Comparison of ENCODE assay signal across 24 cellular contexts in the genomic region with DNA sequence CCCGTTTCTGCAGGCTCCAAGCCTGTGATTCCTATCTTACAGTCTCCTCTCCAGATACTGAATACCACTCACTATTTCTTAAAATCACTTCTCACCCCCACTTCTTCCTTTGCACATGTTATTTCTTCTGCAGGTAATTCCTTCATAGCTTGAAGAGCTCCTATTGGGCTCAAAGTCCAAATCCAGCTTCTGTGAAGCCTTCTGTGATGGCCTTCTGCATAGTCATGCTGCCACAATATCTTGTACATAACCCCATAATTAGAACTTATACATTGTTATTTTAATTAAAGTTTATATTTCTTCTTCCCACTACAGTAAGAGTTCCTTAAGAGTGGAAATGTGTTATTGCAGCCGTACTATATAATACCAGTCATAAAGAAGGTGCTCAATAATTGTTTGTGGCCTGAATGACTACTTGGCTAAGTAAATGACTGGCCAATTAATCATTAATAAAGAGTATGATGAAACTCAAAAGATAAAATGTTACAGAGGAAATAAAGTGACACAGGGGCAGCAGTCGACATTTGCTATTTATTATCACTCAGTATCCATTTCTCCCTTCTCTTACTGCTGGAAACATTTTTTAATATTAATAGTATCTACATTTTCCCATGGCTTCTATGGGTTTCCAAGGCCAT.
A peak's percentile ranks its signal among the peaks of the same experiment; 100 is the strongest.
DNase-seq lines count a peak whose midpoint lies in the region; ATAC-seq, FAIRE-seq and TF ChIP-seq lines count a peak whose summit lies in the region.
"Had no signal": no experiment of that assay in that cellular context is flagged by ENCODE, and none has a peak within 500 bp of the region (broad histone marks: within the 10 kb centered on the region; RNA-seq: fewer than 3 reads in every experiment).

No MANE protein-coding gene starts in this region.

- H3K9ac ChIP-seq in liver (ENCODE audit: low read depth in 1 of 2, low read length in 2 of 2) (no peak overlapping the region), HepG2 (ENCODE audit: insufficient read depth, low read depth, low read length) (no peak overlapping the region), neuronal stem cell (ENCODE audit: low read depth, low read length, poor library complexity) (no peak overlapping the region), neural progenitor cell (no peak overlapping the region)
- H3K9ac ChIP-seq: BLaER1 treated with 17β-estradiol and CSF1 and Interleukin-3, amounts not matched to agents 10 nM and 100 nM had no signal

- TF ChIP-seq EP300 in HepG2 (IDR thresholded peaks at IDR 0.05; ENCODE audit: low read depth in 2 of 2, low read length in 2 of 2) (no peak), HepG2 (CRISPR knock-in tag; IDR thresholded peaks at IDR 0.05; ENCODE audit: borderline replicate concordance) (no peak)

- no peaks in the 10 kb centered on the region for H3K36me3 Mint-ChIP-seq in neural progenitor cell
- H3K36me3 Mint-ChIP-seq: CD14-positive monocyte; CD4-positive, alpha-beta memory T cell had no signal

- no peak overlapping the region for H3K27ac ChIP-seq in liver (ENCODE audit: low read depth in 1 of 2, low read length in 2 of 2)
- H3K27ac ChIP-seq in HepG2 (ENCODE audit: extremely low read length, insufficient read depth, low read length) = no peak overlapping the region
- H3K27ac ChIP-seq in neuronal stem cell (replicated peaks; ENCODE audit: low read length) = no peak overlapping the region
- H3K27ac ChIP-seq in neural progenitor cell = no peak overlapping the region
- H3K27ac ChIP-seq: 22Rv1; BLaER1 treated with 17β-estradiol and CSF1 and Interleukin-3, amounts not matched to agents 10 nM and 100 nM had no signal

- H3K27me3 ChIP-seq in liver (ENCODE audit: control insufficient read depth in 4 of 4, insufficient read depth in 4 of 4, low read length in 3 of 4) (no peaks in the 10 kb centered on the region), HepG2 (ENCODE audit: control insufficient read depth in 1 of 2, insufficient read depth in 2 of 2, low read length in 2 of 2) (no peaks in the 10 kb centered on the region), neuronal stem cell (ENCODE audit: control insufficient read depth in 3 of 3, insufficient read depth in 3 of 3, low read depth in 1 of 3, low read length in 3 of 3) (no peaks in the 10 kb centered on the region), neural progenitor cell (no peaks in the 10 kb centered on the region)
- H3K27me3 ChIP-seq: BE2C; BLaER1 treated with 17β-estradiol and CSF1 and Interleukin-3, amounts not matched to agents 10 nM and 100 nM had no signal

- H3K14ac ChIP-seq in neuronal stem cell (ENCODE audit: low read length) = no peak overlapping the region

- H3K79me2 ChIP-seq in HepG2 (ENCODE audit: insufficient read depth, low read length) = no peaks in the 10 kb centered on the region
- no peaks in the 10 kb centered on the region for H3K79me2 ChIP-seq in neural progenitor cell (ENCODE audit: low read depth)

- DNase-seq in HepG2 (ENCODE audit: low spot score) (no peak), left lobe of liver (ENCODE audit: low spot score) (no peak), neuronal stem cell (ENCODE audit: low spot score) (no peak), neural progenitor cell (ENCODE audit: low spot score) (no peak), occipital lobe (lab: John Stamatoyannopoulos, UW) (no peak)
- no peak for DNase-seq in activated naive CD4-positive, alpha-beta T cell treated with anti-CD3 and anti-CD28 coated beads, Interleukin-2, amount 50 U/mL, for 16 hours
- DNase-seq: AML-193; BE2C; Calu3; CD4-positive, alpha-beta memory T cell; COR-L47; DMS53; DMS79 treated with DMSO at 0.1 percent for 48 hours; GF-D8; H9 had no signal

- H4K8ac ChIP-seq in neuronal stem cell (ENCODE audit: low read depth, low read length) = no peak overlapping the region

- H2AK5ac ChIP-seq in neuronal stem cell (ENCODE audit: low read depth, low read length) = no peak overlapping the region

- H2BK15ac ChIP-seq in neuronal stem cell (ENCODE audit: low read length) = no peak overlapping the region

- no peak overlapping the region for H2BK5ac ChIP-seq in neuronal stem cell (ENCODE audit: low read length)

- no peak overlapping the region for H3K27ac Mint-ChIP-seq in neural progenitor cell
- H3K27ac Mint-ChIP-seq: CD14-positive monocyte; CD4-positive, alpha-beta memory T cell; GM23338 had no signal

- H3K4me2 ChIP-seq in HepG2 (ENCODE audit: low read depth, low read length) (no peak overlapping the region), neuronal stem cell (ENCODE audit: insufficient read depth, low read length, poor library complexity, severe bottlenecking) (no peak overlapping the region), neural progenitor cell (no peak overlapping the region)
- H3K4me2 ChIP-seq: BLaER1 treated with 17β-estradiol and CSF1 and Interleukin-3, amounts not matched to agents 10 nM and 100 nM; GM23338 had no signal

- TF ChIP-seq CTCF in liver (IDR thresholded peaks at IDR 0.05; ENCODE audit: low read depth, low read length, missing input control) (no peak), HepG2 (CRISPR knock-in tag; IDR thresholded peaks at IDR 0.05) (no peak), neural progenitor cell (IDR thresholded peaks at IDR 0.05) (no peak)

- H3K18ac ChIP-seq in neuronal stem cell (ENCODE audit: low read length) = no peak overlapping the region

- CTCF ChIA-PET in HepG2 (lab: Yijun Ruan, JAX; ENCODE audit: low intra/inter-chr PET ratio, low total read pairs) = no interaction called here

- no peaks in the 10 kb centered on the region for H3K27me3 Mint-ChIP-seq in neural progenitor cell (ENCODE audit: insufficient read depth, low read depth)
- H3K27me3 Mint-ChIP-seq: CD4-positive, alpha-beta memory T cell had no signal

- H3F3A ChIP-seq in neural progenitor cell (ENCODE audit: low read depth) = no peaks in the 10 kb centered on the region

- no peak for FAIRE-seq in HepG2 (lab: Jason Lieb, UNC)
- FAIRE-seq: A204.1, GM12891, GM18507 had no signal

- H3K4me1 ChIP-seq in liver (ENCODE audit: control insufficient read depth in 4 of 4, insufficient read depth in 4 of 4, low read length in 3 of 4) (peaks cover 0 to 4% (median 1%) of the 10 kb centered on the region in 4 donors), HepG2 (ENCODE audit: insufficient read depth, low read length) (no peaks in the 10 kb centered on the region), neuronal stem cell (ENCODE audit: control insufficient read depth in 2 of 2, insufficient read depth in 1 of 2, low read depth in 1 of 2, low read length in 2 of 2) (no peaks in the 10 kb centered on the region), neural progenitor cell (no peaks in the 10 kb centered on the region)
- H3K4me1 ChIP-seq: BE2C had no signal

- POLR2A ChIA-PET in HepG2 (lab: Yijun Ruan, JAX) = no interaction called here

- no peaks in the 10 kb centered on the region for H3K79me1 ChIP-seq in neuronal stem cell (ENCODE audit: low read depth, low read length)

- intact Hi-C loops in HepG2 (cut with micrococcal nuclease; ENCODE audit: unreplicated experiment) = no loop called here

- no peak overlapping the region for H2BK120ac ChIP-seq in neuronal stem cell (ENCODE audit: low read depth, low read length)

- H3K9me3 ChIP-seq in liver (ENCODE audit: control insufficient read depth in 4 of 4, low read length in 3 of 4) (no peaks in the 10 kb centered on the region), HepG2 (ENCODE audit: low read length) (peaks cover 72% of the 10 kb centered on the region), neuronal stem cell (replicated peaks in 1 of 2; ENCODE audit: control insufficient read depth in 2 of 2, insufficient read depth in 1 of 2, low read depth in 1 of 2, low read length in 2 of 2) (peaks cover 0 to 2% of the 10 kb centered on the region in 2 donors), neural progenitor cell (ENCODE audit: low read depth) (no peaks in the 10 kb centered on the region)
- H3K9me3 ChIP-seq: BE2C; BLaER1 treated with 17β-estradiol and CSF1 and Interleukin-3, amounts not matched to agents 10 nM and 100 nM had no signal

- peaks cover 5% of the 10 kb centered on the region for H3K4me1 Mint-ChIP-seq in neural progenitor cell
- H3K4me1 Mint-ChIP-seq: CD14-positive monocyte; CD4-positive, alpha-beta memory T cell had no signal

- no peak for TF ChIP-seq POLR2A in HepG2 (IDR thresholded peaks at IDR 0.05; ENCODE audit: insufficient read depth in 1 of 2, low read depth in 2 of 2, low read length in 2 of 2)

- H3K4me3 ChIP-seq in liver (ENCODE audit: low read depth in 1 of 3, low read length in 3 of 3) (no peak overlapping the region), HepG2 (replicated peaks in 1 of 3; ENCODE audit: insufficient read depth in 1 of 3, low read depth in 2 of 3, low read length in 3 of 3) (no peak overlapping the region), neuronal stem cell (ENCODE audit: low read length in 2 of 2) (no peak overlapping the region), neural progenitor cell (no peak overlapping the region)
- H3K4me3 ChIP-seq: BLaER1 treated with 17β-estradiol and CSF1 and Interleukin-3, amounts not matched to agents 10 nM and 100 nM; GM23338 had no signal

- H3K4ac ChIP-seq in neuronal stem cell (ENCODE audit: low read length) = no peak overlapping the region

- in situ Hi-C loops in HepG2 (cut with HindIII; ENCODE audit: extremely low pct_ligation_motif_present, low pct_unique_long_range_greater_than_20kb) = no loop called here

- H4K91ac ChIP-seq in neuronal stem cell (ENCODE audit: low read depth, low read length, poor library complexity) = no peak overlapping the region

- no peak for ATAC-seq in HepG2
- ATAC-seq in left lobe of liver = peak; percentile 76
- ATAC-seq: GM23338, HCT116 had no signal

- TF ChIP-seq RAD21 in liver (IDR thresholded peaks at IDR 0.05) (no peak), HepG2 (CRISPR knock-in tag; IDR thresholded peaks at IDR 0.05) (no peak)

- 55% methylated on average over 3 of the region's 3 CpGs for WGBS in liver
- 11% methylated on average over 3 of the region's 3 CpGs for WGBS in HepG2 (ENCODE audit: low lambda C conversion rate)
- WGBS in neuronal stem cell (ENCODE audit: extremely low coverage in 2 of 2, insufficient read length in 2 of 2, insufficient replicate concordance in 1 of 2), 2 donors = no CpG with 5 or more reads among the region's 3 CpGs

- H3K23ac ChIP-seq in neuronal stem cell (ENCODE audit: low read depth, low read length, poor library complexity) = no peak overlapping the region

- no peak overlapping the region for H2AFZ ChIP-seq in HepG2 (ENCODE audit: low read length)
- peak overlapping the region; percentile 71 for H2AFZ ChIP-seq in neuronal stem cell (ENCODE audit: low read length)
- no peak overlapping the region for H2AFZ ChIP-seq in neural progenitor cell (replicated peaks)
- H2AFZ ChIP-seq: GM23338 had no signal

- BruUV-seq in HepG2 (replicated peaks; lab: Mats Ljungman, UMichigan) = no TSS peak

- H3K36me3 ChIP-seq in liver (ENCODE audit: control insufficient read depth in 4 of 4, insufficient read depth in 3 of 4, low read depth in 1 of 4, low read length in 3 of 4) (no peaks in the 10 kb centered on the region), HepG2 (replicated peaks in 1 of 2; ENCODE audit: control insufficient read depth in 1 of 2, insufficient read depth in 2 of 2, low read length in 2 of 2) (no peaks in the 10 kb centered on the region), neuronal stem cell (replicated peaks in 1 of 2; ENCODE audit: control insufficient read depth in 2 of 2, insufficient read depth in 2 of 2, low read length in 2 of 2) (no peaks in the 10 kb centered on the region), neural progenitor cell (no peaks in the 10 kb centered on the region)
- H3K36me3 ChIP-seq: BE2C; BLaER1 treated with 17β-estradiol and CSF1 and Interleukin-3, amounts not matched to agents 10 nM and 100 nM had no signal

- no peak overlapping the region for H3K4me3 Mint-ChIP-seq in neural progenitor cell
- H3K4me3 Mint-ChIP-seq: CD14-positive monocyte; CD4-positive, alpha-beta memory T cell; GM23338; H9 had no signal

- no peak overlapping the region for H2BK12ac ChIP-seq in neuronal stem cell (ENCODE audit: low read length)

- no peaks in the 10 kb centered on the region for H4K20me1 ChIP-seq in HepG2 (ENCODE audit: insufficient read depth, low read length)
- no peaks in the 10 kb centered on the region for H4K20me1 ChIP-seq in neural progenitor cell (ENCODE audit: low read depth)
- H4K20me1 ChIP-seq: BLaER1 treated with 17β-estradiol and CSF1 and Interleukin-3, amounts not matched to agents 10 nM and 100 nM had no signal

- H3K9me3 Mint-ChIP-seq in neural progenitor cell = no peaks in the 10 kb centered on the region
- H3K9me3 Mint-ChIP-seq: GM23338, H9 had no signal
